20 cellular contexts compared by ENCODE assay signal in the genomic region with DNA sequence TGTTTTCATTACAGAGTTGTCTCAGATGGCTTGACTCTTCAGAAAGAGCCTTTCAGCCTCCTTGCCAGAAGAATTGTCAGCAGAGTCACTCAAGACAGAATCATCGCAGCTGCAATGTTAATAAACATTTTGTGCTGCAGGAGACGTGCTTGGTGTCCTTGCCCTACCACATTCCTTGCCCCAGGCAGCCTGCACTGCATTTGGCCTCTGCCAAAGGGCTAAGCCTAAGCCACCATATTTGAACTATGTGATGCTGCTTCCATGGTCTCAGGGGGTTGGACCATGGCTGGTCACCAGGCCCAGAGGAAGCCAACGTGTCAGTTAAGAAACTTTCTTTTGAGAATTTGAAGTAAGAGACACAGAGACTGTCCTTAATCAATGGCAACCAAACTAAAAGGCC.
DNase-seq lines count a peak whose midpoint lies in the region; ATAC-seq and TF ChIP-seq lines count a peak whose summit lies in the region.
"Had no signal": no experiment of that assay in that cellular context is flagged by ENCODE, and none has a peak within 500 bp of the region (broad histone marks: within the 10 kb centered on the region; RNA-seq: fewer than 3 reads in every experiment).

No MANE protein-coding gene starts in this region.

- peak; percentile 43 for DNase-seq in activated CD4-positive, alpha-beta T cell treated with anti-CD3 and anti-CD28 coated beads, Interleukin-2, amount 10 ng/mL, durations not matched to agents 24 days and 14 days
- no peak for DNase-seq in activated CD4-positive, alpha-beta T cell treated with anti-CD3 and anti-CD28 coated beads, Interleukin-2, amount 50 U/mL, for 4 hours
- DNase-seq in midbrain (lab: John Stamatoyannopoulos, UW), result peak; percentile 41
- peak; percentile 34 to 64 for DNase-seq in vagina (ENCODE audit: extremely low spot score in 2 of 2)
- no peak for DNase-seq in NCI-H345 treated with DMSO at 0.1 percent for 48 hours (lab: John Stamatoyannopoulos, UW; ENCODE audit: unreplicated experiment)
- DNase-seq in activated CD4-positive, alpha-beta memory T cell treated with anti-CD3 and anti-CD28 coated beads, Interleukin-2, amount 10 ng/mL, durations not matched to agents 7 days and 5 days, result no peak
- DNase-seq: 8988T; CD8-positive, alpha-beta T cell; DND-41; Kasumi-1; MM.1S; NCI-H1048; NCI-H1436; NCI-H187 treated with DMSO at 0.1 percent for 48 hours; NCI-H510A; SHP77 treated with DMSO at 0.1 percent for 48 hours had no signal

- no peaks in the 10 kb centered on the region for H3K36me3 Mint-ChIP-seq in activated CD4-positive, alpha-beta T cell treated with anti-CD3 and anti-CD28 coated beads, Interleukin-2, amount 10 ng/mL, durations not matched to agents 24 days and 14 days (ENCODE audit: low read depth)
- H3K36me3 Mint-ChIP-seq in activated CD4-positive, alpha-beta memory T cell treated with anti-CD3 and anti-CD28 coated beads, Interleukin-2, amount 10 ng/mL, durations not matched to agents 7 days and 5 days (ENCODE audit: low read depth), result no peaks in the 10 kb centered on the region
- H3K36me3 Mint-ChIP-seq: CD8-positive, alpha-beta T cell had no signal

- H3K27me3 Mint-ChIP-seq in activated CD4-positive, alpha-beta T cell treated with anti-CD3 and anti-CD28 coated beads, Interleukin-2, amount 10 ng/mL, durations not matched to agents 24 days and 14 days, result no peaks in the 10 kb centered on the region
- H3K27me3 Mint-ChIP-seq in activated CD4-positive, alpha-beta memory T cell treated with anti-CD3 and anti-CD28 coated beads, Interleukin-2, amount 10 ng/mL, durations not matched to agents 7 days and 5 days, result no peaks in the 10 kb centered on the region

- no peaks in the 10 kb centered on the region for H3K9me3 ChIP-seq in vagina

- POLR2A ChIA-PET in activated CD4-positive, alpha-beta memory T cell treated with anti-CD3 and anti-CD28 coated beads, Interleukin-2, amount 10 ng/mL, durations not matched to agents 7 days and 5 days (lab: Charles Lee), result no interaction called here

- ATAC-seq in GM18873 (IDR thresholded peaks at IDR 0.05; ENCODE audit: low FRiP score, unreplicated experiment), result no peak
- ATAC-seq: CD8-positive, alpha-beta T cell had no signal

- CTCF ChIA-PET in activated CD4-positive, alpha-beta memory T cell treated with anti-CD3 and anti-CD28 coated beads, Interleukin-2, amount 10 ng/mL, durations not matched to agents 7 days and 5 days (lab: Charles Lee), result no interaction called here

- H3K27me3 ChIP-seq in vagina, result no peaks in the 10 kb centered on the region

- H3K4me1 ChIP-seq in vagina, result peaks cover 15% of the 10 kb centered on the region

- H3K27ac ChIP-seq in cingulate gyrus (ENCODE audit: low read depth, low read length) (peak overlapping the region; percentile 73), vagina (no peak overlapping the region)
- H3K27ac ChIP-seq: RWPE1, SK-N-MC had no signal

- TF ChIP-seq POLR2A in vagina (IDR thresholded peaks at IDR 0.05), result no peak

- no peak overlapping the region for H3K4me3 Mint-ChIP-seq in activated CD4-positive, alpha-beta T cell treated with anti-CD3 and anti-CD28 coated beads, Interleukin-2, amount 10 ng/mL, durations not matched to agents 24 days and 14 days
- no peak overlapping the region for H3K4me3 Mint-ChIP-seq in activated CD4-positive, alpha-beta memory T cell treated with anti-CD3 and anti-CD28 coated beads, Interleukin-2, amount 10 ng/mL, durations not matched to agents 7 days and 5 days
- H3K4me3 Mint-ChIP-seq: CD8-positive, alpha-beta T cell had no signal

- no peaks in the 10 kb centered on the region for H3K4me1 Mint-ChIP-seq in activated CD4-positive, alpha-beta T cell treated with anti-CD3 and anti-CD28 coated beads, Interleukin-2, amount 10 ng/mL, durations not matched to agents 24 days and 14 days
- no peaks in the 10 kb centered on the region for H3K4me1 Mint-ChIP-seq in activated CD4-positive, alpha-beta memory T cell treated with anti-CD3 and anti-CD28 coated beads, Interleukin-2, amount 10 ng/mL, durations not matched to agents 7 days and 5 days

- intact Hi-C loops in activated CD4-positive, alpha-beta T cell treated with anti-CD3 and anti-CD28 coated beads, Interleukin-2, amount 10 ng/mL, durations not matched to agents 24 days and 14 days (cut with micrococcal nuclease), result no loop called here
- intact Hi-C loops in vagina (cut with DNase I), result no loop called here

- no peak for TF ChIP-seq CTCF in vagina (IDR thresholded peaks at IDR 0.05)

- H3K36me3 ChIP-seq in vagina, result no peaks in the 10 kb centered on the region

- H3K27ac Mint-ChIP-seq in activated CD4-positive, alpha-beta T cell treated with anti-CD3 and anti-CD28 coated beads, Interleukin-2, amount 10 ng/mL, durations not matched to agents 24 days and 14 days, result no peak overlapping the region
- H3K27ac Mint-ChIP-seq in activated CD4-positive, alpha-beta memory T cell treated with anti-CD3 and anti-CD28 coated beads, Interleukin-2, amount 10 ng/mL, durations not matched to agents 7 days and 5 days, result no peak overlapping the region
- H3K27ac Mint-ChIP-seq: CD8-positive, alpha-beta T cell had no signal

- H3K9me3 Mint-ChIP-seq in activated CD4-positive, alpha-beta T cell treated with anti-CD3 and anti-CD28 coated beads, Interleukin-2, amount 10 ng/mL, durations not matched to agents 24 days and 14 days, result peaks cover 10% of the 10 kb centered on the region
- no peaks in the 10 kb centered on the region for H3K9me3 Mint-ChIP-seq in activated CD4-positive, alpha-beta memory T cell treated with anti-CD3 and anti-CD28 coated beads, Interleukin-2, amount 10 ng/mL, durations not matched to agents 7 days and 5 days

- no peak overlapping the region for H3K4me3 ChIP-seq in vagina
- H3K4me3 ChIP-seq: SK-N-MC had no signal

Comparison
In these comparisons a context has a peak if more than half of its experiments do, and no peak if none do; other contexts are left out.
1. DNase-seq: peak in activated CD4-positive, alpha-beta T cell treated with anti-CD3 and anti-CD28 coated beads, Interleukin-2, amount 10 ng/mL, durations not matched to agents 24 days and 14 days (single experiment), midbrain (single experiment) and vagina (2 of 2); none in activated CD4-positive, alpha-beta T cell treated with anti-CD3 and anti-CD28 coated beads, Interleukin-2, amount 50 U/mL, for 4 hours (0 of 2), NCI-H345 treated with DMSO at 0.1 percent for 48 hours (single experiment) and activated CD4-positive, alpha-beta memory T cell treated with anti-CD3 and anti-CD28 coated beads, Interleukin-2, amount 10 ng/mL, durations not matched to agents 7 days and 5 days (single experiment).